Comparison of ENCODE assay signal across 8 cellular contexts in genomic region chr3:58237238-58237939, GRCh38. TPM values are rescaled to one million over a fixed set of nuclear protein-coding genes. Genes with fewer than 3 reads are reported as not detected.
DNase-seq lines count a peak whose midpoint lies in the region; ATAC-seq and TF ChIP-seq lines count a peak whose summit lies in the region.

ABHD6 (plus strand) TSS chr3:58237792; CDS start chr3:58256587, 18,795 bp downstream.

- peak; percentile 67 for ATAC-seq in GM21526 (IDR thresholded peaks at IDR 0.05; ENCODE audit: low FRiP score, unreplicated experiment)
- ATAC-seq in activated naive CD8-positive, alpha-beta T cell treated with anti-CD3 and anti-CD28 coated beads, Interleukin-2, amount 50 U/mL, for 24 hours = peak; percentile 86
- peak; percentile 92 to 97 for ATAC-seq in left cardiac atrium

- H3K27ac Mint-ChIP-seq in activated naive CD8-positive, alpha-beta T cell treated with anti-CD3 and anti-CD28 coated beads, Interleukin-2, amount 50 U/mL, for 24 hours = peak within 1 kb of the TSS; percentile 80
- peak within 1 kb of the TSS; percentile 91 for H3K27ac Mint-ChIP-seq in progenitor cell of endocrine pancreas

- intact Hi-C loops in left cardiac atrium (cut with DNase I) = loop anchor here in 1 of 2 donors (5.0 kb wide), 1 partner anchor 65 kb away; no protein-coding TSS in a partner anchor

- peak; percentile 82 for DNase-seq in EL
- DNase-seq in HuH-7.5 (ENCODE audit: low spot score) = peak; percentile 38
- peak; percentile 47 for DNase-seq in SKM-1 treated with dmso at 0.1 percent for 144 hours (lab: John Stamatoyannopoulos, UW; ENCODE audit: unreplicated experiment)
- DNase-seq in activated naive CD8-positive, alpha-beta T cell treated with anti-CD3 and anti-CD28 coated beads, Interleukin-2, amount 50 U/mL, for 24 hours = peak; percentile 88
- peak; percentile 80 for DNase-seq in left cardiac atrium
- peak; percentile 69 for DNase-seq in progenitor cell of endocrine pancreas (ENCODE audit: low spot score, unreplicated experiment)
- DNase-seq in ureter (ENCODE audit: low spot score) = peak; percentile 77

- peaks cover 14% of the 10 kb centered on the region for H3K27me3 Mint-ChIP-seq in activated naive CD8-positive, alpha-beta T cell treated with anti-CD3 and anti-CD28 coated beads, Interleukin-2, amount 50 U/mL, for 24 hours
- H3K27me3 Mint-ChIP-seq in progenitor cell of endocrine pancreas = peaks cover 26% of the 10 kb centered on the region

- TF ChIP-seq CTCF in progenitor cell of endocrine pancreas (IDR thresholded peaks at IDR 0.05; ENCODE audit: unreplicated experiment) = peak; percentile 10

- H3K4me1 Mint-ChIP-seq in activated naive CD8-positive, alpha-beta T cell treated with anti-CD3 and anti-CD28 coated beads, Interleukin-2, amount 50 U/mL, for 24 hours = peaks cover 19% of the 10 kb centered on the region
- peaks cover 16% of the 10 kb centered on the region for H3K4me1 Mint-ChIP-seq in progenitor cell of endocrine pancreas (ENCODE audit: low read depth)

- H3K4me3 Mint-ChIP-seq in activated naive CD8-positive, alpha-beta T cell treated with anti-CD3 and anti-CD28 coated beads, Interleukin-2, amount 50 U/mL, for 24 hours = peak within 1 kb of the TSS; percentile 85
- peak within 1 kb of the TSS; percentile 84 for H3K4me3 Mint-ChIP-seq in progenitor cell of endocrine pancreas (ENCODE audit: low read depth)

- no peaks in the 10 kb centered on the region for H3K9me3 Mint-ChIP-seq in activated naive CD8-positive, alpha-beta T cell treated with anti-CD3 and anti-CD28 coated beads, Interleukin-2, amount 50 U/mL, for 24 hours
- no peaks in the 10 kb centered on the region for H3K9me3 Mint-ChIP-seq in progenitor cell of endocrine pancreas (ENCODE audit: low read depth)

- no peaks in the 10 kb centered on the region for H3K36me3 Mint-ChIP-seq in activated naive CD8-positive, alpha-beta T cell treated with anti-CD3 and anti-CD28 coated beads, Interleukin-2, amount 50 U/mL, for 24 hours (ENCODE audit: low read depth)
- H3K36me3 Mint-ChIP-seq in progenitor cell of endocrine pancreas (ENCODE audit: insufficient read depth) = no peaks in the 10 kb centered on the region

RNA-seq across cellular contexts. Expression of gene ABHD6, which starts in this region (rescaled TPM):
- total RNA-seq in left cardiac atrium = 10 to 100 TPM in 1 of 2 donors, 1 to 10 TPM in 1; 7.0 to 11.7 TPM
- total RNA-seq in progenitor cell of endocrine pancreas = 5.9 and 6.1 TPM in 2 replicates
- 8.3 TPM for total RNA-seq in ureter

Comparison
In these comparisons a context has a peak if more than half of its experiments do, and no peak if none do; other contexts are left out.
1. Peak in every context shown above with its lines: DNase-seq and ATAC-seq.
2. DNase-seq: peak in every context shown above with its lines; median percentile 88 in activated naive CD8-positive, alpha-beta T cell treated with anti-CD3 and anti-CD28 coated beads, Interleukin-2, amount 50 U/mL, for 24 hours; 82 in EL; 80 in left cardiac atrium; 77 in ureter; 69 in progenitor cell of endocrine pancreas; 47 in SKM-1 treated with dmso at 0.1 percent for 144 hours; 38 in HuH-7.5.